18 cellular contexts compared by ENCODE assay signal in the genomic region with DNA sequence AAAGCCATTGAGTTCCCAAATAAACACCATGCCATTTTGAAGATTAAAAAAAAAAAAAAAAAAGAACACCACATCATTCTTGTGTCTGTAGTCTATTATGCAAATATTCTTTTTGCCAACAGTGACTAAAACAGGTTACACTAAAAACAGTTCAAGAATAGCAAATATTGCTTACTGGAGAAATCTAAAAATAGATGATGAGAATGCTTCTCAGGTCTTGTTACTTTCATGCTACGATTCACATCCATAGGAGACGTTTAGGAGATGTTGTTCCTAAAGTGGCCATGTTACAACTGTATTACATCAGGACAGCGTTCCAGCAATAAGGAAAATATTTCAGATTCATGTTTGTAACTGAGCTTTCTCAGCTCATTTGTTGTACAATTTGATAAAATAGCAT.
"Had no signal": no experiment of that assay in that cellular context is flagged by ENCODE, and none has a peak within 500 bp of the region (broad histone marks: within the 10 kb centered on the region; RNA-seq: fewer than 3 reads in every experiment).

No MANE protein-coding gene starts in this region.

- H3K36me3 ChIP-seq: esophagus squamous epithelium, sigmoid colon, stomach, thoracic aorta, transverse colon had no signal

- H3K4me1 ChIP-seq: esophagus squamous epithelium, foreskin keratinocyte had no signal

- H3K27ac ChIP-seq: esophagus squamous epithelium, foreskin keratinocyte, sigmoid colon, skin epidermis, stomach, thoracic aorta, transverse colon had no signal

- DNase-seq: effector memory CD8-positive, alpha-beta T cell; esophagus squamous epithelium; foreskin keratinocyte; head of caudate nucleus; hypothalamus; islet precursor cell; mammary epithelial cell; naive thymus-derived CD4-positive, alpha-beta T cell; nephron progenitor cell; sigmoid colon; stimulated activated CD4-positive, alpha-beta T cell treated with anti-CD3 and anti-CD28 coated beads, Interleukin-2, amount 100 ng/mL, for 24 hours; stimulated activated naive CD4-positive, alpha-beta T cell; stomach; substantia nigra; transverse colon had no signal

- H3K4me3 ChIP-seq: esophagus squamous epithelium, sigmoid colon, skin epidermis, stomach, thoracic aorta, transverse colon had no signal

- H3K27me3 ChIP-seq: esophagus squamous epithelium, foreskin keratinocyte, sigmoid colon, stomach, transverse colon had no signal

- H3K9me3 ChIP-seq: sigmoid colon, stomach, thoracic aorta, transverse colon had no signal

- ATAC-seq: effector memory CD8-positive, alpha-beta T cell; foreskin keratinocyte; left lobe of liver; naive thymus-derived CD4-positive, alpha-beta T cell had no signal
